Comparison of ENCODE assay signal across 1 cellular context in the genomic region with DNA sequence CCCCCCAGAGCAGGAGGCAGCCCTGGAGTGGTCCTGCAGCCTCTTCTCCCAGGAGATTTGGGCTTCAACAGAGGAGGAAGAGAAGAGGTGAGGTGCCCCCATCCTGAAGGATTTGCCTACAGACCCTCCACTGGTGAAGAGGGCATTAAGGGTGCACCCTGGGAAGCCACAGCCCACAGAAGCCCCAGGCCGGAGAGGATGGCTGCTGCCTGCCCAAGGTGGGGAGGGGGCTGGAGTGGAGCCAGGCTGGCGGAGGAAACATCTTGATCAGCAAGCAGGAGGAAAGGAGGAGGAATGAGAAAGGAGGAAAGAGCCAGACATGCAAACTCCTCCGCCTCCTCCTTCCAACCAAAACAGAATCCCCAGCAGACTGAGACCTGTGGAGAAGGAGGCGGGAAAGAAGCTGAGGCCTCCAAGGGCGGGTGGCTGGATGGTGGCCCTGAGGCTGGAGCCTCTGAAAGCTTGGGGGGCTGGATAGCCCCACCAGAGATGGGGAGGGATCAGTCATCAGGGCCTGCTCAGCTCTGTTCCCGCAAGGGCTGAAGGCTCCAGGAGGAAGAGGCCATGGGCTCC.
TF ChIP-seq lines count a peak whose summit lies in the region.

No MANE protein-coding gene starts in this region.

TF ChIP-seq in H1, 55 proteins besides CTCF, POLR2A, EP300 and RAD21:
- TF ChIP-seq CBX8 (IDR thresholded peaks at IDR 0.05; ENCODE audit: borderline replicate concordance, low read depth, low read length) (no peak), TCF12 (IDR thresholded peaks at IDR 0.05; ENCODE audit: low read depth, low read length) (no peak), SRF (IDR thresholded peaks at IDR 0.05; ENCODE audit: low read depth, low read length) (no peak), RNF2 (IDR thresholded peaks at IDR 0.05; ENCODE audit: borderline replicate concordance, low read depth, low read length, missing control alignments, poor library complexity, severe bottlenecking) (no peak), SAP30 (IDR thresholded peaks at IDR 0.05; ENCODE audit: insufficient read depth, insufficient replicate concordance, low read length) (no peak), TAF1 (IDR thresholded peaks at IDR 0.05; ENCODE audit: low read depth, low read length) (no peak), TEAD4 (IDR thresholded peaks at IDR 0.05; ENCODE audit: low read depth, low read length) (no peak)
- TF ChIP-seq, protein P1, sequence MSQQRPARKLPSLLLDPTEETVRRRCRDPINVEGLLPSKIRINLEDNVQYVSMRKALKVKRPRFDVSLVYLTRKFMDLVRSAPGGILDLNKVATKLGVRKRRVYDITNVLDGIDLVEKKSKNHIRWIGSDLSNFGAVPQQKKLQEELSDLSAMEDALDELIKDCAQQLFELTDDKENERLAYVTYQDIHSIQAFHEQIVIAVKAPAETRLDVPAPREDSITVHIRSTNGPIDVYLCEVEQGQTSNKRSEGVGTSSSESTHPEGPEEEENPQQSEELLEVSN (IDR thresholded peaks at IDR 0.05): peak; percentile 40; the same call in 1 of the 2 replicates
